Comparison of ENCODE assay signal across 22 cellular contexts in the genomic region with DNA sequence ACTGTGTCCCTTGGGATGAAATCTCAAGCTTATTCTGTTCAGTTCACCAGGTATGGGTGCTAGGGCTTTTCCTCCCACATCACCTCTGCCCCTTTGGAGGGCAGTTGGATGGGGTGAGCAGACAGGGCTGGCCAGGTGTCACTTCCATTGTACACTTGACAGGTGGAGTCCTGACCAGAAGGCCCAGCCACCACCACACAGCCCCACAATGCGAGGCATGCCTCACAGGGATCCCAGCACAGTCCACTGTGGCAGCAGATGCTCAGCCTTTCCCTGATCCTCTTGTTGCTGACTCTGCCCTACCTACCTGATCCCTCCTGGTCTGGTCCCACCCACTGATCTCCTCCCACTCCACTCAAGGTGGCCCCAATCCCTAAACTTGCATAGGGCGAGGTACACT.
"Had no signal": no experiment of that assay in that cellular context is flagged by ENCODE, and none has a peak within 500 bp of the region (broad histone marks: within the 10 kb centered on the region; RNA-seq: fewer than 3 reads in every experiment).

No MANE protein-coding gene starts in this region.

- ATAC-seq: activated T-cell treated with anti-CD3 and anti-CD28 coated beads, Interleukin-2, amount 50 U/mL, for 4 hours; PC-3; T-helper 17 cell had no signal

- H3K36me3 ChIP-seq: brain microvascular endothelial cell, cardiac muscle cell had no signal

- H3K4me3 ChIP-seq: cardiac muscle cell had no signal

- H3K27ac ChIP-seq: brain microvascular endothelial cell, cardiac muscle cell had no signal

- DNase-seq: activated CD4-positive, alpha-beta memory T cell treated with anti-CD3 and anti-CD28 coated beads for 36 hours; activated CD4-positive, alpha-beta T cell treated with anti-CD3 and anti-CD28 coated beads, Interleukin-2, amount 10 ng/mL, durations not matched to agents 7 days and 5 days; activated CD4-positive, CD25-positive, alpha-beta regulatory T cell; activated CD8-positive, alpha-beta memory T cell treated with anti-CD3 and anti-CD28 coated beads for 24 hours; activated gamma-delta T cell; activated naive CD4-positive, alpha-beta T cell treated with anti-CD3 and anti-CD28 coated beads for 36 hours; activated naive CD8-positive, alpha-beta T cell treated with anti-CD3 and anti-CD28 coated beads for 36 hours; activated T-cell treated with anti-CD3 and anti-CD28 coated beads, Interleukin-2, amount 50 U/mL, for 4 hours; brain microvascular endothelial cell; KG1; NCI-H1092; NCI-H1417; NCI-H1930; NCI-H2171 treated with DMSO at 0.1 percent for 48 hours; NCI-H226; NCI-H526; NCI-H774; PC-3; SIG-M5; T-helper 17 cell; T-helper 9 cell had no signal

- H3K27me3 ChIP-seq: cardiac muscle cell had no signal
